18 cellular contexts compared by ENCODE assay signal in genomic region chr3:32224047-32224446, GRCh38.
A peak's percentile ranks its signal among the peaks of the same experiment; 100 is the strongest.
DNase-seq lines count a peak whose midpoint lies in the region; ATAC-seq lines count a peak whose summit lies in the region.
"Had no signal": no experiment of that assay in that cellular context is flagged by ENCODE, and none has a peak within 500 bp of the region (broad histone marks: within the 10 kb centered on the region; RNA-seq: fewer than 3 reads in every experiment).

No MANE protein-coding gene starts in this region.

- H3K27me3 ChIP-seq in HAP-1 (ENCODE audit: low read depth) (no peaks in the 10 kb centered on the region), neuron (ENCODE audit: insufficient read depth, low read length) (no peaks in the 10 kb centered on the region)
- H3K27me3 ChIP-seq: BLaER1, SJCRH30 had no signal

- in situ Hi-C loops in HAP-1 (cut with MboI; ENCODE audit: low sequenced_read_pairs), result no loop called here

- H3K9me3 ChIP-seq in HAP-1 (no peaks in the 10 kb centered on the region), neuron (ENCODE audit: low read length) (no peaks in the 10 kb centered on the region)
- H3K9me3 ChIP-seq: Caco-2, SJCRH30 had no signal

- H2AFZ ChIP-seq in neuron (ENCODE audit: low read depth, low read length), result peak overlapping the region; percentile 18
- H2AFZ ChIP-seq: GM23338 had no signal

- H3K4me1 ChIP-seq in HAP-1, result peaks cover 34% of the 10 kb centered on the region
- peaks cover 28% of the 10 kb centered on the region for H3K4me1 ChIP-seq in neuron (ENCODE audit: insufficient read depth, low read length)
- H3K4me1 ChIP-seq: Caco-2, SJCRH30 had no signal

- no peak for ATAC-seq in HG02938 (IDR thresholded peaks at IDR 0.05; ENCODE audit: unreplicated experiment)
- ATAC-seq: GM23338 had no signal

- H3K36me3 ChIP-seq in HAP-1 (replicated peaks) (no peaks in the 10 kb centered on the region), neuron (ENCODE audit: insufficient read depth, low read length) (no peaks in the 10 kb centered on the region)
- H3K36me3 ChIP-seq: BLaER1, SJCRH30 had no signal

- H3K4me3 ChIP-seq in HAP-1, result no peak overlapping the region
- no peak overlapping the region for H3K4me3 ChIP-seq in neuron (ENCODE audit: low read length)
- H3K4me3 ChIP-seq: BLaER1, GM23338, SJCRH30 had no signal

- DNase-seq in COLO829 (ENCODE audit: low spot score), result peak; percentile 34
- DNase-seq in HAP-1 (ENCODE audit: low spot score in 2 of 2), result peak; percentile 71 to 87
- peak; percentile 31 for DNase-seq in NCI-H2227 treated with DMSO at 0.1 percent for 48 hours (lab: John Stamatoyannopoulos, UW)
- DNase-seq in NCI-H69 (lab: John Stamatoyannopoulos, UW), result no peak
- DNase-seq in middle frontal gyrus (ENCODE audit: extremely low spot score, low spot score), result no peak
- DNase-seq: Caco-2; CD4-positive, alpha-beta T cell; DMS 273 treated with DMSO at 0.1 percent for 48 hours; HCEC 1CT; NCI-H1092 treated with DMSO at 0.1 percent for 48 hours; NCI-H1694 treated with DMSO at 0.1 percent for 48 hours; NCI-H2171; NCI-H510A; SJCRH30 had no signal

Comparison
In these comparisons a context has a peak if more than half of its experiments do, and no peak if none do; other contexts are left out.
1. DNase-seq: peak in COLO829 (single experiment), HAP-1 (2 of 2) and NCI-H2227 treated with DMSO at 0.1 percent for 48 hours (single experiment); none in NCI-H69 (single experiment) and middle frontal gyrus (single experiment).